10 cellular contexts compared by ENCODE assay signal in genomic region chr5:71697967-71698366, GRCh38. TPM values are rescaled to one million over a fixed set of nuclear protein-coding genes. Genes with fewer than 3 reads are reported as not detected.
DNase-seq lines count a peak whose midpoint lies in the region; ATAC-seq and TF ChIP-seq lines count a peak whose summit lies in the region.
"Had no signal": no experiment of that assay in that cellular context is flagged by ENCODE, and none has a peak within 500 bp of the region (broad histone marks: within the 10 kb centered on the region; RNA-seq: fewer than 3 reads in every experiment).

No MANE protein-coding gene starts in this region.

- H2AFZ ChIP-seq in KMS-11 (ENCODE audit: low read depth) = no peak overlapping the region

- H3K4me3 ChIP-seq in KMS-11 (IDR thresholded peaks at IDR 0.05; ENCODE audit: insufficient read depth, low read depth, low read length) (no peak overlapping the region), lower lobe of right lung (no peak overlapping the region)

- no peaks in the 10 kb centered on the region for H3K79me2 ChIP-seq in KMS-11 (ENCODE audit: insufficient read depth, low read depth)

- H3K4me2 ChIP-seq in KMS-11 = no peak overlapping the region

- H3K9me3 Mint-ChIP-seq in CD4-positive, alpha-beta T cell = no peaks in the 10 kb centered on the region
- H3K9me3 Mint-ChIP-seq: nephron had no signal

- no peaks in the 10 kb centered on the region for H3K4me1 ChIP-seq in KMS-11 (ENCODE audit: low read depth, poor library complexity, severe bottlenecking)
- no peaks in the 10 kb centered on the region for H3K4me1 ChIP-seq in lower lobe of right lung

- CTCF ChIA-PET in CD4-positive, alpha-beta T cell (lab: Charles Lee) = no interaction called here

- peaks cover 20% of the 10 kb centered on the region for H3K27me3 Mint-ChIP-seq in CD4-positive, alpha-beta T cell

- peaks cover 6% of the 10 kb centered on the region for H3K4me1 Mint-ChIP-seq in CD4-positive, alpha-beta T cell (ENCODE audit: low read depth)

- no peaks in the 10 kb centered on the region for H3K9me3 ChIP-seq in CD4-positive, alpha-beta T cell (ENCODE audit: control insufficient read depth, low read length)
- no peaks in the 10 kb centered on the region for H3K9me3 ChIP-seq in lower lobe of right lung

- no peak overlapping the region for H3K9ac ChIP-seq in KMS-11

- no peak for ATAC-seq in CD4-positive, alpha-beta T cell (ENCODE audit: poor library complexity)
- ATAC-seq in lower lobe of right lung = no peak
- ATAC-seq in HG03460 (IDR thresholded peaks at IDR 0.05; ENCODE audit: unreplicated experiment) = no peak

- TF ChIP-seq CTCF in CD4-positive, alpha-beta T cell (IDR thresholded peaks at IDR 0.05) = peak; percentile 13
- TF ChIP-seq CTCF in KMS-11 (conservative IDR thresholded peaks at IDR 0.05; ENCODE audit: low read depth, low read length) (peak; percentile 43; the same call in 1 of the 2 replicates), lower lobe of right lung (IDR thresholded peaks at IDR 0.05) (peak; percentile 21)

- POLR2A ChIA-PET in CD4-positive, alpha-beta T cell (lab: Charles Lee) = no interaction called here

- H3K27me3 ChIP-seq in CD4-positive, alpha-beta T cell (ENCODE audit: control insufficient read depth, insufficient read depth, low read length) = peaks cover 7% of the 10 kb centered on the region
- no peaks in the 10 kb centered on the region for H3K27me3 ChIP-seq in KMS-11 (ENCODE audit: insufficient read depth, low read depth)
- peaks cover 6% of the 10 kb centered on the region for H3K27me3 ChIP-seq in lower lobe of right lung (ENCODE audit: low read depth)

- H4K20me1 ChIP-seq in KMS-11 (ENCODE audit: insufficient read depth) = no peaks in the 10 kb centered on the region; the same call in 1 of the 2 replicates

- H3K4me3 Mint-ChIP-seq in CD4-positive, alpha-beta T cell = no peak overlapping the region
- H3K4me3 Mint-ChIP-seq: nephron had no signal

- H3K36me3 Mint-ChIP-seq in CD4-positive, alpha-beta T cell (ENCODE audit: low read depth) = no peaks in the 10 kb centered on the region

- H3K36me3 ChIP-seq in KMS-11 (ENCODE audit: insufficient read depth) (no peaks in the 10 kb centered on the region), lower lobe of right lung (no peaks in the 10 kb centered on the region)

- intact Hi-C loops in CD4-positive, alpha-beta T cell (cut with DNase I, micrococcal nuclease) = no loop called here
- intact Hi-C loops in lower lobe of right lung (cut with DNase I) = no loop called here

- no peak for DNase-seq in CD4-positive, alpha-beta T cell
- peak; percentile 64 for DNase-seq in ecto neural progenitor cell (ENCODE audit: low spot score)
- no peak for DNase-seq in lower lobe of right lung
- no peak for DNase-seq in stimulated activated CD4-positive, alpha-beta T cell treated with anti-CD3 and anti-CD28 coated beads, Interleukin-1b, Interleukin-23, amount 100 ng/mL, for 48 hours
- DNase-seq in NCI-H1436 (lab: John Stamatoyannopoulos, UW) = no peak
- DNase-seq in germinal center (ENCODE audit: low spot score) = no peak

- H3K27ac Mint-ChIP-seq in CD4-positive, alpha-beta T cell = no peak overlapping the region
- H3K27ac Mint-ChIP-seq: nephron had no signal

- H3K27ac ChIP-seq in CD4-positive, alpha-beta T cell (ENCODE audit: low read depth, low read length) = no peak overlapping the region
- H3K27ac ChIP-seq in KMS-11 (no peak overlapping the region), lower lobe of right lung (no peak overlapping the region)

RNA-seq across cellular contexts. Expression of gene CARTPT, which starts 21.1 kb away (rescaled TPM):
- total RNA-seq in CD4-positive, alpha-beta T cell = not detected
- total RNA-seq in lower lobe of right lung = not detected
- total RNA-seq: G401 had no signal
